Comparison of ENCODE assay signal across 1 cellular context in the genomic region with DNA sequence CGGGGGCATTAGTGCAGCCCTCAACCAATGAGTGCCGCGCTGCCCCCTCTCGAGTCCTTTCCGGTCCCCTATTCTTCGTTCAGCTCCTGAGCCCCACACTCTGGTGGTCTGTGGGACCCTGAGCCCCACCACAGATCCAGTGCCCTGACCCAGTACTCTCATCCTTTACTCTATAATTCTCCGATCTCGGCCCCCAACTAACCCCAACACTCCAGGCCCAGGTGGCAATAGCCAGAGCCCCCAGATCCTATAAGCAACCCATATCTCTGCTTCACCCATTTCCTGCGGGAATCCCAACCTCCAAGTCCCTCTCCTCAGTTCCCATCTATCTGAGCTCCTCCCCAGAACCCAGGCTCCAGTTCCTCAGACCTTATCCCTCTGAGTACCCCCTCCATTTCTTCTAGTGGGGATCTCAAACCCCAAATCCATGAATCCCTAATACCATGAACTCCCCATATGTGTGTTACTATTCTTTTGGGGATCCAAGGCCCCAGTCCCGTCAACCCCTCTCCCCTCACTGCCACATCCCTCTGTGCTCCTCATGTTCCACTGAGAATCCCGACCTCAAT.
TF ChIP-seq lines count a peak whose summit lies in the region.

No MANE protein-coding gene starts in this region.

TF ChIP-seq in H1, 55 proteins besides CTCF, POLR2A, EP300 and RAD21:
- TF ChIP-seq SIN3A (conservative IDR thresholded peaks at IDR 0.05 in 1 of 2, IDR thresholded peaks at IDR 0.05 in 1 of 2; ENCODE audit: low read depth in 1 of 2, low read length in 2 of 2) = no peak
- TF ChIP-seq TAF1 (IDR thresholded peaks at IDR 0.05; ENCODE audit: low read depth, low read length) = peak; percentile 29; the same call in 1 of the 2 replicates
